8 cellular contexts compared by ENCODE assay signal in genomic region chr17:20121359-20122235, GRCh38.
A peak's percentile ranks its signal among the peaks of the same experiment; 100 is the strongest.
DNase-seq lines count a peak whose midpoint lies in the region; ATAC-seq and TF ChIP-seq lines count a peak whose summit lies in the region.

No MANE protein-coding gene starts in this region.

- peaks cover 5% of the 10 kb centered on the region for H3K27me3 Mint-ChIP-seq in CD4-positive, CD25-positive, alpha-beta regulatory T cell

- H3K9me3 ChIP-seq in CD4-positive, CD25-positive, alpha-beta regulatory T cell (ENCODE audit: control insufficient read depth in 2 of 2, low read length in 2 of 2): no peaks in the 10 kb centered on the region
- H3K9me3 ChIP-seq in suprapubic skin: no peaks in the 10 kb centered on the region

- no peak for TF ChIP-seq POLR2A in suprapubic skin (IDR thresholded peaks at IDR 0.05)

- ATAC-seq in CD4-positive, CD25-positive, alpha-beta regulatory T cell (ENCODE audit: low read depth in 2 of 2): peak; percentile 40
- no peak for ATAC-seq in omental fat pad (ENCODE audit: low FRiP score)

- peak; percentile 42 to 71 (median 66) for DNase-seq in CD4-positive, CD25-positive, alpha-beta regulatory T cell
- DNase-seq in HS-27A (ENCODE audit: low read depth) (peak; percentile 57), SHP77 (lab: John Stamatoyannopoulos, UW) (peak; percentile 62 to 69), foreskin fibroblast (peak; percentile 27 to 71), omental fat pad (ENCODE audit: low spot score) (peak; percentile 49), suprapubic skin (ENCODE audit: low spot score in 2 of 2) (no peak), NCI-H2107 (lab: John Stamatoyannopoulos, UW) (no peak)
- peak; percentile 58 for DNase-seq in activated gamma-delta T cell treated with anti-CD3 and anti-CD28 coated beads, Interleukin-2, amount 50 U/mL, for 16 hours (ENCODE audit: low read depth)

- peaks cover 1% of the 10 kb centered on the region for H3K27me3 ChIP-seq in CD4-positive, CD25-positive, alpha-beta regulatory T cell (ENCODE audit: control insufficient read depth, insufficient read depth, low read length)
- H3K27me3 ChIP-seq in suprapubic skin: no peaks in the 10 kb centered on the region

- no peaks in the 10 kb centered on the region for H3K4me1 ChIP-seq in CD4-positive, CD25-positive, alpha-beta regulatory T cell (ENCODE audit: control insufficient read depth, insufficient read depth, low read length, poor library complexity, severe bottlenecking)
- H3K4me1 ChIP-seq in suprapubic skin: no peaks in the 10 kb centered on the region

- no peak for TF ChIP-seq EP300 in suprapubic skin (IDR thresholded peaks at IDR 0.05)

- H3K36me3 ChIP-seq in CD4-positive, CD25-positive, alpha-beta regulatory T cell (ENCODE audit: control insufficient read depth, insufficient read depth, low read length): no peaks in the 10 kb centered on the region
- H3K36me3 ChIP-seq in suprapubic skin: no peaks in the 10 kb centered on the region

- TF ChIP-seq CTCF in foreskin fibroblast (IDR thresholded peaks at IDR 0.05; ENCODE audit: low read depth, low read length) (peak; percentile 86), omental fat pad (IDR thresholded peaks at IDR 0.05) (peak in 1 of 3 donors; percentile 79), suprapubic skin (IDR thresholded peaks at IDR 0.05) (peak; percentile 65 to 74)

- H3K4me3 ChIP-seq in CD4-positive, CD25-positive, alpha-beta regulatory T cell (ENCODE audit: low read depth, low read length): no peak overlapping the region
- H3K4me3 ChIP-seq in foreskin fibroblast (ENCODE audit: low read depth in 1 of 2, low read length in 2 of 2): no peak overlapping the region
- no peak overlapping the region for H3K4me3 ChIP-seq in suprapubic skin

- peaks cover 0 to 1% (median 0%) of the 10 kb centered on the region in 7 donors for H3K9me3 Mint-ChIP-seq in CD4-positive, CD25-positive, alpha-beta regulatory T cell

- no peak overlapping the region for H3K4me3 Mint-ChIP-seq in CD4-positive, CD25-positive, alpha-beta regulatory T cell

- 57% methylated on average over 11 of the region's 11 CpGs for WGBS in suprapubic skin

- no peaks in the 10 kb centered on the region for H3K36me3 Mint-ChIP-seq in CD4-positive, CD25-positive, alpha-beta regulatory T cell

- no peak overlapping the region for H3K27ac Mint-ChIP-seq in CD4-positive, CD25-positive, alpha-beta regulatory T cell

- no peak overlapping the region for H3K27ac ChIP-seq in CD4-positive, CD25-positive, alpha-beta regulatory T cell (ENCODE audit: insufficient read depth, low read length, poor library complexity, severe bottlenecking)
- H3K27ac ChIP-seq in suprapubic skin: no peak overlapping the region

- H3K4me1 Mint-ChIP-seq in CD4-positive, CD25-positive, alpha-beta regulatory T cell: peaks cover 0 to 4% (median 2%) of the 10 kb centered on the region in 4 donors

Comparison
In these comparisons a context has a peak if more than half of its experiments do, and no peak if none do; other contexts are left out.
1. DNase-seq: peak in CD4-positive, CD25-positive, alpha-beta regulatory T cell (3 of 3), HS-27A (single experiment), SHP77 (2 of 2), activated gamma-delta T cell treated with anti-CD3 and anti-CD28 coated beads, Interleukin-2, amount 50 U/mL, for 16 hours (single experiment), foreskin fibroblast (2 of 2) and omental fat pad (single experiment); none in suprapubic skin (0 of 2) and NCI-H2107 (single experiment).